In genomic region chr17:48469227-48469626, GRCh38 we compare ENCODE assay signal across 37 cellular contexts. TPM values are rescaled to one million over a fixed set of nuclear protein-coding genes. Genes with fewer than 3 reads are reported as not detected.
"Had no signal": no experiment of that assay in that cellular context is flagged by ENCODE, and none has a peak within 500 bp of the region (broad histone marks: within the 10 kb centered on the region; RNA-seq: fewer than 3 reads in every experiment).

No MANE protein-coding gene starts in this region.

- H3K4me1 ChIP-seq: adrenal gland, body of pancreas, breast epithelium had no signal

- H3K27ac Mint-ChIP-seq: activated B cell treated with CpG ODN at 0.5 μM for 24 hours; activated CD4-positive, alpha-beta memory T cell treated with anti-CD3 and anti-CD28 coated beads for 36 hours; activated CD4-positive, alpha-beta T cell treated with anti-CD3 and anti-CD28 coated beads, Interleukin-2, amount 10 ng/mL, durations not matched to agents 24 days and 14 days; activated CD8-positive, alpha-beta T cell treated with anti-CD3 and anti-CD28 coated beads for 36 hours; activated naive CD4-positive, alpha-beta T cell treated with anti-CD3 and anti-CD28 coated beads for 36 hours; activated naive CD4-positive, alpha-beta T cell treated with anti-CD3 and anti-CD28 coated beads, Interleukin-2, amount 50 U/mL, for 72 hours; activated naive CD8-positive, alpha-beta T cell treated with anti-CD3 and anti-CD28 coated beads for 36 hours; activated T-cell treated with anti-CD3 and anti-CD28 coated beads, Interleukin-2, amount 50 U/mL, for 72 hours; activated T-helper 1 cell treated with anti-CD3 and anti-CD28 coated beads, Interleukin-12 subunit alpha, Interleukin-12 subunit beta, Interleukin-2, Interleukin-4 antibody, amounts not matched to agents 30 ng/mL and 10 ng/mL and 1 ng/mL, durations not matched to agents 14 hours and 24 hours and 36 hours; activated T-helper 17 cell treated with anti-CD3 and anti-CD28 coated beads, Interleukin-2, amount 50 U/mL, for 72 hours; T-helper 1 cell treated with Interleukin-12 subunit alpha and Interleukin-12 subunit beta and Interleukin-4 antibody, amounts not matched to agents 30 μg/mL and 1 μg/mL, for 36 hours; T-helper 2 cell treated with Interferon-gamma antibody and Interleukin-4, amounts not matched to agents 5 μg/mL and 100 μg/mL, for 36 hours had no signal

- ATAC-seq: activated CD8-positive, alpha-beta T cell treated with anti-CD3 and anti-CD28 coated beads for 36 hours; activated naive CD4-positive, alpha-beta T cell treated with anti-CD3 and anti-CD28 coated beads, Interleukin-2, amount 50 U/mL, for 72 hours; activated T-cell treated with anti-CD3 and anti-CD28 coated beads, Interleukin-2, amount 50 U/mL, for 4 hours; activated T-cell treated with anti-CD3 and anti-CD28 coated beads, Interleukin-2, amount 50 U/mL, for 72 hours; activated T-helper 17 cell treated with anti-CD3 and anti-CD28 coated beads, Interleukin-2, amount 50 U/mL, for 72 hours; body of pancreas had no signal

- H3K36me3 Mint-ChIP-seq: activated CD4-positive, alpha-beta memory T cell treated with anti-CD3 and anti-CD28 coated beads for 36 hours; activated naive CD4-positive, alpha-beta T cell treated with anti-CD3 and anti-CD28 coated beads, Interleukin-2, amount 50 U/mL, for 72 hours; activated naive CD8-positive, alpha-beta T cell treated with anti-CD3 and anti-CD28 coated beads for 36 hours had no signal

- H3K36me3 ChIP-seq: adrenal gland, brain microvascular endothelial cell, breast epithelium had no signal

- H3K4me3 ChIP-seq: adrenal gland, body of pancreas, breast epithelium had no signal

- H3K4me1 Mint-ChIP-seq: activated B cell treated with CpG ODN at 0.5 μM for 24 hours; activated naive CD8-positive, alpha-beta T cell treated with anti-CD3 and anti-CD28 coated beads for 36 hours; activated T-helper 17 cell treated with anti-CD3 and anti-CD28 coated beads, Interleukin-2, amount 50 U/mL, for 72 hours had no signal

- H3K27me3 Mint-ChIP-seq: activated naive CD8-positive, alpha-beta T cell treated with anti-CD3 and anti-CD28 coated beads for 36 hours; activated T-helper 17 cell treated with anti-CD3 and anti-CD28 coated beads, Interleukin-2, amount 50 U/mL, for 72 hours had no signal

- H3K9me3 Mint-ChIP-seq: activated B cell treated with CpG ODN at 0.5 μM for 24 hours; activated CD4-positive, alpha-beta memory T cell treated with anti-CD3 and anti-CD28 coated beads for 36 hours; activated CD4-positive, alpha-beta T cell treated with anti-CD3 and anti-CD28 coated beads, Interleukin-2, amount 10 ng/mL, durations not matched to agents 24 days and 14 days; activated CD8-positive, alpha-beta T cell treated with anti-CD3 and anti-CD28 coated beads for 36 hours; activated naive CD4-positive, alpha-beta T cell treated with anti-CD3 and anti-CD28 coated beads for 36 hours; activated naive CD4-positive, alpha-beta T cell treated with anti-CD3 and anti-CD28 coated beads, Interleukin-2, amount 50 U/mL, for 72 hours; activated naive CD8-positive, alpha-beta T cell treated with anti-CD3 and anti-CD28 coated beads for 36 hours; activated T-cell treated with anti-CD3 and anti-CD28 coated beads, Interleukin-2, amount 50 U/mL, for 4 hours; activated T-cell treated with anti-CD3 and anti-CD28 coated beads, Interleukin-2, amount 50 U/mL, for 72 hours; activated T-helper 1 cell treated with anti-CD3 and anti-CD28 coated beads, Interleukin-12 subunit alpha, Interleukin-12 subunit beta, Interleukin-2, Interleukin-4 antibody, amounts not matched to agents 30 ng/mL and 10 ng/mL and 1 ng/mL, durations not matched to agents 14 hours and 24 hours and 36 hours; activated T-helper 17 cell treated with anti-CD3 and anti-CD28 coated beads, Interleukin-2, amount 50 U/mL, for 72 hours; T-helper 1 cell treated with Interleukin-12 subunit alpha and Interleukin-12 subunit beta and Interleukin-4 antibody, amounts not matched to agents 30 μg/mL and 1 μg/mL, for 36 hours; T-helper 2 cell treated with Interferon-gamma antibody and Interleukin-4, amounts not matched to agents 5 μg/mL and 100 μg/mL, for 36 hours had no signal

- H3K27ac ChIP-seq: adrenal gland, body of pancreas, brain microvascular endothelial cell, breast epithelium, VCaP had no signal

- H3K27me3 ChIP-seq: adrenal gland had no signal

- H3K9me3 ChIP-seq: adrenal gland, body of pancreas, breast epithelium had no signal

- H3K4me3 Mint-ChIP-seq: activated B cell treated with CpG ODN at 0.5 μM for 24 hours; activated CD4-positive, alpha-beta memory T cell treated with anti-CD3 and anti-CD28 coated beads for 36 hours; activated CD4-positive, alpha-beta T cell treated with anti-CD3 and anti-CD28 coated beads, Interleukin-2, amount 10 ng/mL, durations not matched to agents 24 days and 14 days; activated CD8-positive, alpha-beta T cell treated with anti-CD3 and anti-CD28 coated beads for 36 hours; activated naive CD4-positive, alpha-beta T cell treated with anti-CD3 and anti-CD28 coated beads for 36 hours; activated naive CD8-positive, alpha-beta T cell treated with anti-CD3 and anti-CD28 coated beads for 36 hours; activated T-cell treated with anti-CD3 and anti-CD28 coated beads, Interleukin-2, amount 50 U/mL, for 4 hours; activated T-cell treated with anti-CD3 and anti-CD28 coated beads, Interleukin-2, amount 50 U/mL, for 72 hours; activated T-helper 1 cell treated with anti-CD3 and anti-CD28 coated beads, Interleukin-12 subunit alpha, Interleukin-12 subunit beta, Interleukin-2, Interleukin-4 antibody, amounts not matched to agents 30 ng/mL and 10 ng/mL and 1 ng/mL, durations not matched to agents 14 hours and 24 hours and 36 hours; activated T-helper 17 cell treated with anti-CD3 and anti-CD28 coated beads, Interleukin-2, amount 50 U/mL, for 72 hours; T-helper 1 cell treated with Interleukin-12 subunit alpha and Interleukin-12 subunit beta and Interleukin-4 antibody, amounts not matched to agents 30 μg/mL and 1 μg/mL, for 36 hours; T-helper 2 cell treated with Interferon-gamma antibody and Interleukin-4, amounts not matched to agents 5 μg/mL and 100 μg/mL, for 36 hours had no signal

- DNase-seq: activated B cell treated with CpG ODN at 0.5 μM for 24 hours; activated CD4-positive, alpha-beta memory T cell treated with anti-CD3 and anti-CD28 coated beads for 36 hours; activated CD4-positive, alpha-beta T cell treated with anti-CD3 and anti-CD28 coated beads for 4 hours; activated CD4-positive, alpha-beta T cell treated with anti-CD3 and anti-CD28 coated beads, Interleukin-2, amount 10 ng/mL, durations not matched to agents 24 days and 14 days; activated CD4-positive, alpha-beta T cell treated with anti-CD3 and anti-CD28 coated beads, Interleukin-2, amount 50 U/mL, for 1 hour; activated CD4-positive, alpha-beta T cell treated with anti-CD3 and anti-CD28 coated beads, Interleukin-2, amount 50 U/mL, for 4 hours; activated CD4-positive, CD25-positive, alpha-beta regulatory T cell treated with anti-CD3 and anti-CD28 coated beads, Interleukin-2, amount 50 U/mL, for 72 hours; activated CD8-positive, alpha-beta memory T cell treated with anti-CD3 and anti-CD28 coated beads, Interleukin-2, amount 50 U/mL, for 4 hours; activated CD8-positive, alpha-beta T cell treated with anti-CD3 and anti-CD28 coated beads for 36 hours; activated effector memory CD4-positive, alpha-beta T cell treated with anti-CD3 and anti-CD28 coated beads, Interleukin-2, amount 50 U/mL, for 16 hours; activated gamma-delta T cell treated with Interleukin-2 at 50 U/mL for 16 hours; activated naive CD4-positive, alpha-beta T cell; activated naive CD4-positive, alpha-beta T cell treated with anti-CD3 and anti-CD28 coated beads for 36 hours; activated naive CD4-positive, alpha-beta T cell treated with anti-CD3 and anti-CD28 coated beads, Interleukin-2, amount 50 U/mL, for 16 hours; activated naive CD8-positive, alpha-beta T cell treated with anti-CD3 and anti-CD28 coated beads for 36 hours; activated T-cell treated with anti-CD3 and anti-CD28 coated beads for 4 hours; activated T-cell treated with anti-CD3 and anti-CD28 coated beads, Interleukin-2, amount 50 U/mL, for 1 hour; activated T-cell treated with anti-CD3 and anti-CD28 coated beads, Interleukin-2, amount 50 U/mL, for 4 hours; activated T-cell treated with anti-CD3 and anti-CD28 coated beads, Interleukin-2, amount 50 U/mL, for 72 hours; adrenal gland; amniotic stem cell; aorta; body of pancreas; brain microvascular endothelial cell; central memory CD4-positive, alpha-beta T cell; T-helper 1 cell; T-helper 2 cell; T-helper 9 cell had no signal

RNA-seq across cellular contexts. Expression of gene SKAP1, which starts 39.2 kb away (rescaled TPM):
- total RNA-seq: astrocyte, cardiac septum had no signal
